ENCODE assay signal across 28 cellular contexts in genomic region chr17:80653856-80654255, GRCh38.
"Had no signal": no experiment of that assay in that cellular context is flagged by ENCODE, and none has a peak within 500 bp of the region (broad histone marks: within the 10 kb centered on the region; RNA-seq: fewer than 3 reads in every experiment).

No MANE protein-coding gene starts in this region.

- H3K9me3 ChIP-seq: neutrophil, testis had no signal

- H3K4me3 Mint-ChIP-seq: activated CD4-positive, alpha-beta T cell treated with anti-CD3 and anti-CD28 coated beads, Interleukin-2, amount 10 ng/mL, durations not matched to agents 7 days and 5 days; activated CD8-positive, alpha-beta T cell treated with anti-CD3 and anti-CD28 coated beads for 36 hours; activated T-cell treated with anti-CD3 and anti-CD28 coated beads, Interleukin-2, amount 50 U/mL, for 72 hours; central memory CD8-positive, alpha-beta T cell; dendritic cell treated with granulocyte-macrophage colony-stimulating factor and Interleukin-4, amounts not matched to agents 40 ng/mL and 50 ng/mL, for 4 days; nephron; T-helper 17 cell had no signal

- ATAC-seq: activated CD8-positive, alpha-beta T cell treated with anti-CD3 and anti-CD28 coated beads for 36 hours; activated T-cell treated with anti-CD3 and anti-CD28 coated beads, Interleukin-2, amount 50 U/mL, for 72 hours; foreskin keratinocyte; sciatic nerve; T-helper 17 cell had no signal

- H3K27me3 Mint-ChIP-seq: activated CD4-positive, alpha-beta T cell treated with anti-CD3 and anti-CD28 coated beads, Interleukin-2, amount 10 ng/mL, durations not matched to agents 7 days and 5 days; activated CD8-positive, alpha-beta T cell treated with anti-CD3 and anti-CD28 coated beads for 36 hours; central memory CD8-positive, alpha-beta T cell; dendritic cell treated with granulocyte-macrophage colony-stimulating factor and Interleukin-4, amounts not matched to agents 40 ng/mL and 50 ng/mL, for 4 days; progenitor cell of endocrine pancreas; T-helper 17 cell had no signal

- H3K27me3 ChIP-seq: esophagus muscularis mucosa, foreskin keratinocyte, heart right ventricle, neutrophil, testis had no signal

- H3K4me3 ChIP-seq: esophagus muscularis mucosa, heart right ventricle, left ventricle myocardium inferior, lung, skin epidermis, testis had no signal

- H3K27ac ChIP-seq: esophagus muscularis mucosa, foreskin keratinocyte, heart right ventricle, left ventricle myocardium inferior, neutrophil, skin epidermis, testis, WERI-Rb-1 had no signal

- H3K27ac Mint-ChIP-seq: activated CD4-positive, alpha-beta T cell treated with anti-CD3 and anti-CD28 coated beads, Interleukin-2, amount 10 ng/mL, durations not matched to agents 7 days and 5 days; activated CD8-positive, alpha-beta T cell treated with anti-CD3 and anti-CD28 coated beads for 36 hours; activated T-cell treated with anti-CD3 and anti-CD28 coated beads, Interleukin-2, amount 50 U/mL, for 72 hours; dendritic cell treated with granulocyte-macrophage colony-stimulating factor and Interleukin-4, amounts not matched to agents 40 ng/mL and 50 ng/mL, for 4 days; nephron; progenitor cell of endocrine pancreas; T-helper 17 cell had no signal

- DNase-seq: activated CD4-positive, alpha-beta T cell treated with anti-CD3 and anti-CD28 coated beads, Interleukin-2, amount 10 ng/mL, durations not matched to agents 7 days and 5 days; activated CD4-positive, CD25-positive, alpha-beta regulatory T cell treated with anti-CD3 and anti-CD28 coated beads, Interleukin-2, amount 50 U/mL, for 72 hours; activated CD8-positive, alpha-beta T cell treated with anti-CD3 and anti-CD28 coated beads for 36 hours; activated effector memory CD4-positive, alpha-beta T cell treated with Interleukin-2 at 50 U/mL for 16 hours; activated naive CD4-positive, alpha-beta T cell treated with Interleukin-2 at 50 U/mL for 16 hours; activated T-cell treated with anti-CD3 and anti-CD28 coated beads, Interleukin-2, amount 50 U/mL, for 72 hours; foreskin keratinocyte; heart right ventricle; kidney glomerular epithelial cell; left ventricle myocardium inferior; mesendoderm; stimulated activated CD4-positive, alpha-beta T cell treated with anti-CD3 and anti-CD28 coated beads, Interleukin-4, amount 100 ng/mL, for 24 hours; stimulated activated naive CD4-positive, alpha-beta T cell; SW 1271; T-helper 17 cell; T1000; testis; trophoblast cell; WERI-Rb-1 had no signal

- H3K36me3 ChIP-seq: esophagus muscularis mucosa, heart right ventricle, left ventricle myocardium inferior, neutrophil had no signal
